In the genomic region with DNA sequence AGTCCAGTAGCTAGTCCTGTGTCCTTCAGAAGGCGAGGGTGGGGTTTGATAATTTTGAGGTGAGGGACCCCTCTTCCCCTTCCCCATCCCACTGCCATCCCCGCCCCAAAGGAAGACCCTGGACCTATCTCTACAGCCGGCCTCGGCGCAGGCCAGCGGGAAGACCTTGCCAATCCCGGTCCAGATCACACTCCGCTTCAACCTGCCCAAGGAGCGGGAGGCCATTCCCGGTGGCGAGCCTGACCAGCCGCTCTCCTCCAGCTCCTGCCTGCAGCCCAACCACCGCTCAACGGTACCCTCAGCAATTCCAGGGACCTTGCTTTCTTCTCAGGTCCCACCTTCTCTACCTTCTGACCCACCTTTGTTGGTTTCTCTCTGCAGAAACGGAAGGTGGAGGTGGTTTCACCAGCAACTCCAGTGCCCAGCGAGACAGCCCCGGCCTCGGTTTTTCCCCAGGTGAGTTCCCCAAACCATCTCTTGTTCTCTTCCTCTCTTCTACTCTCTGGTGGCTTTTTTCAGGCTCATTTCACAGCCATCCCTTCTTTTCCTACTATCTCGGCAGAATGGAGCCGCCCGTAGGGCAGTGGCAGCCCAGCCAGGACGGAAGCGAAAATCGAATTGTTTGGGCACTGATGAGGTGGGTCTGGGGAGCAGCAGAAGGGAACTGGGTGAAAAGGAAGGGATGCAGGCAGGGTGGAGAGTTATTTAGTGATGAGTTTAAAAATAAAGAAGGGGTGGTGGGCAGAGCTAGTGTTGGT, we compare ENCODE assay signal across 9 cellular contexts. TPM values are rescaled to one million over a fixed set of nuclear protein-coding genes. Genes with fewer than 3 reads are reported as not detected.
DNase-seq lines count a peak whose midpoint lies in the region; ATAC-seq and TF ChIP-seq lines count a peak whose summit lies in the region.
"Had no signal": no experiment of that assay in that cellular context is flagged by ENCODE, and none has a peak within 500 bp of the region (broad histone marks: within the 10 kb centered on the region; RNA-seq: fewer than 3 reads in every experiment).

No MANE protein-coding gene starts in this region.

- H3K4me3 ChIP-seq in right cardiac atrium (ENCODE audit: low read length): peak overlapping the region; percentile 77
- H3K4me3 ChIP-seq in mesodermal cell (ENCODE audit: extremely low read depth, insufficient read depth, low read length, poor library complexity, severe bottlenecking): peak overlapping the region; percentile 78
- H3K4me3 ChIP-seq in uterus: no peak overlapping the region

- ATAC-seq in right cardiac atrium (no peak), left ventricle myocardium superior (no peak)

- H3K4me1 ChIP-seq in right cardiac atrium (ENCODE audit: control insufficient read depth, insufficient read depth, low read length): peaks cover 4% of the 10 kb centered on the region
- H3K4me1 ChIP-seq in mesodermal cell (ENCODE audit: control insufficient read depth, insufficient read depth, low read length, poor library complexity, severe bottlenecking): no peaks in the 10 kb centered on the region
- H3K4me1 ChIP-seq in uterus: peaks cover 0 to 8% of the 10 kb centered on the region in 2 donors

- H3K27ac ChIP-seq in right cardiac atrium (ENCODE audit: low read length) (no peak overlapping the region), angular gyrus (ENCODE audit: low read depth, low read length) (peak overlapping the region; percentile 100), mesodermal cell (ENCODE audit: low read depth, low read length, severe bottlenecking) (no peak overlapping the region), uterus (peak overlapping the region; percentile 94 to 98)

- TF ChIP-seq POLR2A in uterus (IDR thresholded peaks at IDR 0.05): no peak

- TF ChIP-seq CTCF in uterus (IDR thresholded peaks at IDR 0.05): no peak

- WGBS in right cardiac atrium: 91% methylated on average over 24 of the region's 24 CpGs
- WGBS in mesodermal cell (ENCODE audit: insufficient coverage in 2 of 2), 2 experiments: 95 to 97% methylated on average over 14 to 21 of the region's 24 CpGs

- intact Hi-C loops in right cardiac atrium (cut with DNase I) (loop anchor here in 3 of 4 donors (5.0 to 10.0 kb wide), 5 partner anchors 61 to 271 kb away; partner anchors contain the start of gene AP5B1 (in 1 of the 3)), left ventricle myocardium superior (cut with micrococcal nuclease) (no loop called here), uterus (cut with DNase I; ENCODE audit: low total_unique reads) (loop anchor here (5.0 kb wide), 1 partner anchor 104 kb away; no protein-coding TSS in a partner anchor)

- DNase-seq in right cardiac atrium (no peak), left ventricle myocardium superior (no peak), uterus (no peak), SK-N-DZ (ENCODE audit: low spot score) (no peak), T-helper 9 cell (no peak), inferior parietal cortex (ENCODE audit: extremely low spot score) (no peak)
- DNase-seq: activated CD4-positive, CD25-positive, alpha-beta regulatory T cell had no signal

- H3K9me3 ChIP-seq in right cardiac atrium (ENCODE audit: control insufficient read depth, low read length) (no peaks in the 10 kb centered on the region), mesodermal cell (ENCODE audit: control insufficient read depth, low read length) (no peaks in the 10 kb centered on the region), uterus (no peaks in the 10 kb centered on the region)

- H3K27me3 ChIP-seq in right cardiac atrium (ENCODE audit: control insufficient read depth, insufficient read depth) (no peaks in the 10 kb centered on the region), uterus (no peaks in the 10 kb centered on the region)

- H3K36me3 ChIP-seq in mesodermal cell (ENCODE audit: control insufficient read depth, insufficient read depth, low read length) (peaks cover 54% of the 10 kb centered on the region), uterus (no peaks in the 10 kb centered on the region)

RNA-seq across cellular contexts. Expression of gene KAT5, which starts 1.3 kb away (rescaled TPM):
- total RNA-seq in right cardiac atrium (10 to 100 TPM; 49.0 to 57.2 (median 54.0) TPM), left ventricle myocardium superior (50.1 TPM), uterus (100 to 1,000 TPM in 2 of 4 donors, 10 to 100 TPM in 2; 37.1 to 113 (median 81.5) TPM)
- 49.1 TPM for polyA plus RNA-seq in right cardiac atrium
- polyA plus RNA-seq in mesodermal cell (2013, experiment 1 of 2): 31.4 TPM
- 29.6 TPM for polyA plus RNA-seq in mesodermal cell (2013, experiment 2 of 2)
- polyA plus RNA-seq in SK-N-DZ (2014; cell fraction: cytosol; rRNA removed): 51.7 and 63.6 TPM in 2 replicates
- polyA plus RNA-seq in SK-N-DZ (2014; cell fraction: nucleus; rRNA removed): 57.7 and 75.3 TPM in 2 replicates

RNA-seq across cellular contexts. Expression of gene RNASEH2C, which starts 7.2 kb away (rescaled TPM):
- total RNA-seq in right cardiac atrium (10 to 100 TPM; 68.1 to 94.4 (median 76.4) TPM), left ventricle myocardium superior (42.4 TPM), uterus (100 to 1,000 TPM in 1 of 4 donors, 10 to 100 TPM in 3; 35.2 to 107 (median 65.4) TPM)
- 158 TPM for polyA plus RNA-seq in right cardiac atrium
- 21.8 TPM for polyA plus RNA-seq in mesodermal cell (2013, experiment 1 of 2)
- 13.3 TPM for polyA plus RNA-seq in mesodermal cell (2013, experiment 2 of 2)
- polyA plus RNA-seq in SK-N-DZ (2014; cell fraction: cytosol; rRNA removed): 99.5 and 113 TPM in 2 replicates
- polyA plus RNA-seq in SK-N-DZ (2014; cell fraction: nucleus; rRNA removed): 230 and 265 TPM in 2 replicates

RNA-seq across cellular contexts. Expression of gene RELA, which starts 50.7 kb away (rescaled TPM):
- total RNA-seq in right cardiac atrium (10 to 100 TPM; 40.1 to 54.6 (median 40.9) TPM), left ventricle myocardium superior (40.1 TPM), uterus (10 to 100 TPM in 3 of 4 donors, 1 to 10 TPM in 1; 6.7 to 97.1 (median 36.5) TPM)
- polyA plus RNA-seq in right cardiac atrium: 30.6 TPM
- polyA plus RNA-seq in mesodermal cell (2013, experiment 1 of 2): 50.7 TPM
- polyA plus RNA-seq in mesodermal cell (2013, experiment 2 of 2): 42.5 TPM
- 23.5 and 37.3 TPM in 2 replicates for polyA plus RNA-seq in SK-N-DZ (2014; cell fraction: cytosol; rRNA removed)
- 61.4 and 69.4 TPM in 2 replicates for polyA plus RNA-seq in SK-N-DZ (2014; cell fraction: nucleus; rRNA removed)

Comparison
In these comparisons a context has a peak if more than half of its experiments do, and no peak if none do; other contexts are left out.
1. H3K27ac ChIP-seq: peak in angular gyrus (single experiment) and uterus (2 of 2); none in right cardiac atrium (single experiment) and mesodermal cell (single experiment).
2. H3K4me3 ChIP-seq: peak in right cardiac atrium (single experiment) and mesodermal cell (single experiment); none in uterus (0 of 2).